ENCODE assay signal across 10 cellular contexts in genomic region chr14:23364604-23365352, GRCh38. TPM values are rescaled to one million over a fixed set of nuclear protein-coding genes. Genes with fewer than 3 reads are reported as not detected.
DNase-seq lines count a peak whose midpoint lies in the region; ATAC-seq, FAIRE-seq and TF ChIP-seq lines count a peak whose summit lies in the region.
"Had no signal": no experiment of that assay in that cellular context is flagged by ENCODE, and none has a peak within 500 bp of the region (broad histone marks: within the 10 kb centered on the region; RNA-seq: fewer than 3 reads in every experiment).

TSS of gene EFS (minus strand) at chr14:23365172. CDS start at chr14:23365025, 147 bp downstream.

- H3K79me1 ChIP-seq in H1 (ENCODE audit: low read depth, low read length): no peaks in the 10 kb centered on the region

- FAIRE-seq in H1 (lab: Jason Lieb, UNC): no peak

- CTCF ChIA-PET in H1 (lab: Charles Lee; ENCODE audit: partially characterized antibody): interaction anchor here (1.1 to 20.9 kb wide), 4 partner anchors 14 to 37 kb away, joined by 4 to 333 read pairs (median 74); partner anchors contain the start of genes CMTM5 and IL25

- intact Hi-C loops in stomach (cut with DNase I; ENCODE audit: low total_unique reads): no loop called here

- peak within 1 kb of the TSS; percentile 85 for H2BK12ac ChIP-seq in H1 (ENCODE audit: low read depth, low read length)

- peak within 1 kb of the TSS; percentile 78 for H3K56ac ChIP-seq in H1 (replicated peaks; ENCODE audit: insufficient read length, low read depth, low read length)

- H3K36me3 ChIP-seq in H1 (ENCODE audit: control insufficient read depth in 2 of 4, insufficient read depth in 4 of 4, low read length in 3 of 4) (peaks cover 0 to 9% (median 0%) of the 10 kb centered on the region in 4 experiments; a peak in 3 of 8 replicates), stomach (peaks cover 0 to 7% (median 3%) of the 10 kb centered on the region in 4 donors)

- peak within 1 kb of the TSS; percentile 97 for H3K18ac ChIP-seq in H1 (ENCODE audit: extremely low read depth, low read length)

- peaks cover 8 to 13% of the 10 kb centered on the region in 2 experiments for H4K20me1 ChIP-seq in H1 (replicated peaks in 1 of 2; ENCODE audit: control insufficient read depth in 1 of 2, insufficient read depth in 2 of 2, low read length in 2 of 2)

- H4K5ac ChIP-seq in H1 (ENCODE audit: insufficient read length, low read depth, low read length): peak within 1 kb of the TSS; percentile 73

- TF ChIP-seq CTCF in H1 (IDR thresholded peaks at IDR 0.05; ENCODE audit: control extremely low read depth in 1 of 3, insufficient read depth in 1 of 3, low read depth in 1 of 3, low read length in 3 of 3) (no peak), stomach (IDR thresholded peaks at IDR 0.05) (no peak)

- peak within 1 kb of the TSS; percentile 61; the same call in 1 of the 2 replicates for H2BK20ac ChIP-seq in H1 (ENCODE audit: low read length)

- H3K4ac ChIP-seq in H1 (replicated peaks; ENCODE audit: insufficient read length, low read depth, low read length): peak within 1 kb of the TSS; percentile 69

- peak; percentile 70 for ATAC-seq in left lobe of liver
- ATAC-seq in GM18505 (IDR thresholded peaks at IDR 0.05; ENCODE audit: unreplicated experiment): no peak
- no peak for ATAC-seq in GM18873 (IDR thresholded peaks at IDR 0.05; ENCODE audit: low FRiP score, unreplicated experiment)

- no peak within 1 kb of the TSS for H2AFZ ChIP-seq in H1 (ENCODE audit: low read length)

- peak within 1 kb of the TSS; percentile 74 for H2BK5ac ChIP-seq in H1 (ENCODE audit: low read depth, low read length)

- peak within 1 kb of the TSS; percentile 92 for H4K91ac ChIP-seq in H1 (replicated peaks; ENCODE audit: insufficient read length, low read length)

- peak within 1 kb of the TSS; percentile 88 for H2BK15ac ChIP-seq in H1 (ENCODE audit: low read length)

- POLR2A ChIA-PET in H1 (lab: Charles Lee; ENCODE audit: partially characterized antibody): interaction anchor here (1.0 to 7.1 kb wide), 8 partner anchors 13 to 204 kb away, joined by 3 to 73 read pairs (median 12); partner anchors contain the start of genes HOMEZ, PABPN1 and SLC22A17

- H4K8ac ChIP-seq in H1 (ENCODE audit: extremely low read depth, insufficient read depth, low read length): peak within 1 kb of the TSS; percentile 88

- peak within 1 kb of the TSS; percentile 24 for H2BK120ac ChIP-seq in H1 (replicated peaks; ENCODE audit: low read depth, low read length)

- H3K9me3 ChIP-seq in H1 (ENCODE audit: insufficient read depth in 2 of 2, low read depth in 1 of 2, low read length in 1 of 2) (no peaks in the 10 kb centered on the region), stomach (no peaks in the 10 kb centered on the region)

- peak within 1 kb of the TSS; percentile 55 to 90 (median 70) for H3K9ac ChIP-seq in H1 (replicated peaks in 1 of 4; ENCODE audit: extremely low read depth in 1 of 4, low read depth in 3 of 4, low read length in 3 of 4)

- H3K4me1 ChIP-seq in H1 (replicated peaks in 1 of 4; ENCODE audit: control insufficient read depth in 3 of 4, insufficient read depth in 4 of 4, low read length in 3 of 4) (peaks cover 2 to 22% (median 14%) of the 10 kb centered on the region in 4 experiments; a peak in 6 of 7 replicates), stomach (peaks cover 8 to 71% (median 40%) of the 10 kb centered on the region in 4 donors)

- H3K23ac ChIP-seq in H1 (ENCODE audit: insufficient read length): no peak within 1 kb of the TSS

- peak within 1 kb of the TSS; percentile 85 for H3K27ac ChIP-seq in H1 (ENCODE audit: low read depth, low read length)
- H3K27ac ChIP-seq in stomach: peak within 1 kb of the TSS; percentile 77 to 94 (median 84)

- peaks cover 21% of the 10 kb centered on the region; the same call in 1 of the 2 replicates for H3K23me2 ChIP-seq in H1 (ENCODE audit: low read depth, low read length)

- peak within 1 kb of the TSS; percentile 60; the same call in 1 of the 2 replicates for H2AK5ac ChIP-seq in H1 (ENCODE audit: low read depth, low read length)

- H3K14ac ChIP-seq in H1 (ENCODE audit: insufficient read length): no peak within 1 kb of the TSS

- peak; percentile 48 for DNase-seq in NCI-H1694 treated with DMSO at 0.1 percent for 48 hours (lab: John Stamatoyannopoulos, UW)
- DNase-seq in H1 (ENCODE audit: low read depth in 1 of 2, low spot score in 2 of 2): peak in 1 of 2 experiments; percentile 64
- no peak for DNase-seq in left lobe of liver (ENCODE audit: low spot score)
- DNase-seq in stomach: no peak
- DNase-seq in cortex of kidney (lab: John Stamatoyannopoulos, UW): no peak
- no peak for DNase-seq in activated CD4-positive, CD25-positive, alpha-beta regulatory T cell treated with anti-CD3 and anti-CD28 coated beads, Interleukin-2, amount 50 U/mL, for 72 hours
- DNase-seq: activated T-cell treated with anti-CD3 and anti-CD28 coated beads, Interleukin-2, amount 50 U/mL, for 48 hours; NCI-H1930 had no signal

- H3K4me2 ChIP-seq in H1 (ENCODE audit: insufficient read depth in 1 of 2, low read depth in 2 of 2, low read length in 2 of 2): peak within 1 kb of the TSS; percentile 85 to 90

- H3K79me2 ChIP-seq in H1 (ENCODE audit: control insufficient read depth in 1 of 2, insufficient read depth in 2 of 2, low read length in 2 of 2): no peaks in the 10 kb centered on the region

- TF ChIP-seq POLR2A in H1 (IDR thresholded peaks at IDR 0.05; ENCODE audit: control extremely low read depth in 1 of 2, low read depth in 2 of 2, low read length in 2 of 2) (peak in 1 of 2 experiments; percentile 36; a peak in 1 of 3 replicates), stomach (IDR thresholded peaks at IDR 0.05) (no peak), GM18505 (IDR thresholded peaks at IDR 0.05; ENCODE audit: borderline replicate concordance, extremely low read depth, insufficient read depth, insufficient read length) (no peak)

- no peak; a peak in 1 of 3 replicates for TF ChIP-seq EP300 in H1 (IDR thresholded peaks at IDR 0.05; ENCODE audit: borderline replicate concordance in 1 of 2, low read depth in 2 of 2, low read length in 2 of 2)
- TF ChIP-seq EP300 in stomach (IDR thresholded peaks at IDR 0.05): no peak

- WGBS in H1 (ENCODE audit: extremely low coverage in 1 of 2, insufficient coverage in 1 of 2, insufficient read length in 1 of 2, insufficient replicate concordance in 2 of 2, low coverage in 1 of 2, low lambda C conversion rate in 2 of 2, missing lambda C conversion rate in 1 of 2), 2 experiments: 4% methylated on average over 18 of the region's 44 CpGs; no CpG with 5 or more reads in 1 of the 2 experiments
- WGBS in stomach, 5 donors: 8 to 18% (median 8%) methylated on average over 23 to 44 of the region's 44 CpGs

- TF ChIP-seq RAD21 in H1 (IDR thresholded peaks at IDR 0.05 in 1 of 2, conservative IDR thresholded peaks at IDR 0.05 in 1 of 2; ENCODE audit: low read depth in 2 of 2, low read length in 2 of 2): no peak

- H3K4me3 ChIP-seq in H1 (ENCODE audit: extremely low read depth in 1 of 4, insufficient read depth in 2 of 4, low read depth in 3 of 4, low read length in 4 of 4): peak within 1 kb of the TSS; percentile 69 to 79 (median 77)
- H3K4me3 ChIP-seq in stomach: peak within 1 kb of the TSS; percentile 47 to 65 (median 49)

- H3K27me3 ChIP-seq in H1 (replicated peaks in 1 of 4; ENCODE audit: control insufficient read depth in 3 of 4, extremely low read depth in 1 of 4, insufficient read depth in 3 of 4, low read length in 3 of 4) (peaks cover 0 to 12% (median 8%) of the 10 kb centered on the region in 4 experiments; a peak in 5 of 7 replicates), stomach (peaks cover 0 to 32% (median 24%) of the 10 kb centered on the region in 3 donors)

TF ChIP-seq in H1, 55 proteins besides CTCF, POLR2A, EP300 and RAD21 (continues in another document):
- TF ChIP-seq EGR1 (IDR thresholded peaks at IDR 0.05; ENCODE audit: borderline replicate concordance, low read depth, low read length): peak; percentile 71
- TF ChIP-seq POLR2AphosphoS5 (IDR thresholded peaks at IDR 0.05; ENCODE audit: low read depth, low read length): no peak
- no peak for TF ChIP-seq CEBPB (IDR thresholded peaks at IDR 0.05; ENCODE audit: low read depth, low read length)
- TF ChIP-seq YY1 (IDR thresholded peaks at IDR 0.05; ENCODE audit: low read depth, low read length): no peak
- TF ChIP-seq CHD2 (IDR thresholded peaks at IDR 0.05; ENCODE audit: low read length): 0 out of 2 replicates have a peak, but pooled peaks have one; percentile 39
- no peak for TF ChIP-seq BCL11A (IDR thresholded peaks at IDR 0.05; ENCODE audit: low read depth in 2 of 2, low read length in 2 of 2)
- no peak for TF ChIP-seq GABPA (IDR thresholded peaks at IDR 0.05; ENCODE audit: borderline replicate concordance, insufficient read depth, low read length)
- TF ChIP-seq ATF2 (IDR thresholded peaks at IDR 0.05; ENCODE audit: low read length): no peak
- no peak for TF ChIP-seq SRF (IDR thresholded peaks at IDR 0.05; ENCODE audit: low read depth, low read length)
- no peak for TF ChIP-seq POU5F1 (IDR thresholded peaks at IDR 0.05; ENCODE audit: low read depth, low read length)

RNA-seq across cellular contexts. Expression of gene EFS, which starts in this region (rescaled TPM):
- total RNA-seq in H1 (2021; fragmentation: NEBNext Ultra II Directional; extraction: Animal tissue kit (Norgen Biotek cat#: 25700)): 27.8 and 29.0 TPM in 2 replicates
- polyA plus RNA-seq in H1 (2011; rRNA removed): 28.6 and 39.0 TPM in 2 replicates
- 26.5 TPM for polyA plus RNA-seq in H1 (2011; cell fraction: cytosol; rRNA removed)
- 117 TPM for polyA plus RNA-seq in H1 (2011; cell fraction: nucleus; rRNA removed)
- polyA plus RNA-seq in H1 (2012, experiment 1 of 2): 24.4 to 40.8 TPM (median 33.7 TPM) in 4 replicates
- 28.0 TPM for polyA plus RNA-seq in H1 (2012, experiment 2 of 2)
- 16.2 TPM for polyA plus RNA-seq in H1 (2013, experiment 1 of 2)
- 15.1 TPM for polyA plus RNA-seq in H1 (2013, experiment 2 of 2)
- polyA minus RNA-seq in H1 (2011; rRNA and poly(A)+ RNA removed): 9.1 and 9.3 TPM in 2 replicates
- polyA minus RNA-seq in H1 (2011; cell fraction: cytosol; rRNA and poly(A)+ RNA removed): 11.7 TPM
- 26.7 TPM for polyA minus RNA-seq in H1 (2011; cell fraction: nucleus; rRNA and poly(A)+ RNA removed)
- total RNA-seq in left lobe of liver: 0.68 TPM
- total RNA-seq in stomach: 1 to 10 TPM; 3.1 to 9.6 (median 5.5) TPM
- polyA plus RNA-seq in stomach: 10 to 100 TPM in 1 of 3 donors, 1 to 10 TPM in 2; 3.4 to 20.6 (median 6.8) TPM

Comparison
In these comparisons a context has a peak if more than half of its experiments do, and no peak if none do; other contexts are left out.
1. Peak in ATAC-seq in left lobe of liver; RNA of the gene not detected or under 1 TPM.